In genomic region chr2:159615936-159616733, GRCh38 we compare ENCODE assay signal across 8 cellular contexts. TPM values are rescaled to one million over a fixed set of nuclear protein-coding genes. Genes with fewer than 3 reads are reported as not detected.
A peak's percentile ranks its signal among the peaks of the same experiment; 100 is the strongest.
DNase-seq lines count a peak whose midpoint lies in the region; ATAC-seq and TF ChIP-seq lines count a peak whose summit lies in the region.

BAZ2B (minus strand) TSS chr2:159616548; CDS start chr2:159478719, 137,829 bp downstream.

- H3K27ac Mint-ChIP-seq in endothelial cell (ENCODE audit: unreplicated experiment) = peak within 1 kb of the TSS; percentile 100
- peak within 1 kb of the TSS; percentile 87 for H3K27ac Mint-ChIP-seq in stimulated activated effector memory CD8-positive, alpha-beta T cell treated with anti-CD3 and anti-CD28 coated beads, Interleukin-12 subunit alpha, Interleukin-12 subunit beta, amount 100 ng/mL, for 72 hours

- peaks cover 9% of the 10 kb centered on the region for H3K36me3 Mint-ChIP-seq in endothelial cell (ENCODE audit: low read depth, unreplicated experiment)
- no peaks in the 10 kb centered on the region for H3K36me3 Mint-ChIP-seq in stimulated activated effector memory CD8-positive, alpha-beta T cell treated with anti-CD3 and anti-CD28 coated beads, Interleukin-12 subunit alpha, Interleukin-12 subunit beta, amount 100 ng/mL, for 72 hours

- H3K4me3 Mint-ChIP-seq in endothelial cell (ENCODE audit: unreplicated experiment) = peak within 1 kb of the TSS; percentile 100
- H3K4me3 Mint-ChIP-seq in stimulated activated effector memory CD8-positive, alpha-beta T cell treated with anti-CD3 and anti-CD28 coated beads, Interleukin-12 subunit alpha, Interleukin-12 subunit beta, amount 100 ng/mL, for 72 hours = peak within 1 kb of the TSS; percentile 83

- WGBS in lung, 2 donors = 0 to 1% methylated on average over 34 to 35 of the region's 35 CpGs

- peak within 1 kb of the TSS; percentile 92 to 99 for H3K27ac ChIP-seq in lung (ENCODE audit: low read depth in 1 of 2, low read length in 1 of 2)

- peak; percentile 66 for DNase-seq in AG20443 (ENCODE audit: low spot score)
- peak; percentile 38 for DNase-seq in NCI-H2171 (lab: John Stamatoyannopoulos, UW)
- peak; percentile 18 for DNase-seq in activated CD4-positive, alpha-beta T cell treated with anti-CD3 and anti-CD28 coated beads, Interleukin-2, amount 50 U/mL, for 1 hour
- DNase-seq in endothelial cell (ENCODE audit: low spot score) = peak; percentile 61
- peak; percentile 67 for DNase-seq in lung (ENCODE audit: low spot score)
- no peak for DNase-seq in stimulated activated effector memory CD8-positive, alpha-beta T cell treated with anti-CD3 and anti-CD28 coated beads, Interleukin-12 subunit alpha, Interleukin-12 subunit beta, amount 100 ng/mL, for 72 hours (ENCODE audit: low spot score in 2 of 2)

- H3K4me1 ChIP-seq in lung (ENCODE audit: control insufficient read depth in 2 of 2, insufficient read depth in 2 of 2, low read length in 2 of 2) = peaks cover 0 to 7% of the 10 kb centered on the region in 2 donors

- H3K36me3 ChIP-seq in lung (ENCODE audit: control insufficient read depth in 2 of 2, insufficient read depth in 2 of 2, low read length in 2 of 2) = no peaks in the 10 kb centered on the region

- no peaks in the 10 kb centered on the region for H3K9me3 Mint-ChIP-seq in endothelial cell (ENCODE audit: unreplicated experiment)
- no peaks in the 10 kb centered on the region for H3K9me3 Mint-ChIP-seq in stimulated activated effector memory CD8-positive, alpha-beta T cell treated with anti-CD3 and anti-CD28 coated beads, Interleukin-12 subunit alpha, Interleukin-12 subunit beta, amount 100 ng/mL, for 72 hours

- peaks cover 15% of the 10 kb centered on the region for H3K27me3 Mint-ChIP-seq in endothelial cell (ENCODE audit: unreplicated experiment)

- ATAC-seq in GM18511 (IDR thresholded peaks at IDR 0.05; ENCODE audit: unreplicated experiment) (peak; percentile 66), HG02973 (IDR thresholded peaks at IDR 0.05; ENCODE audit: unreplicated experiment) (peak; percentile 51), lung (ENCODE audit: insufficient read depth, low FRiP score) (peak; percentile 35)
- peak; percentile 78 for ATAC-seq in stimulated activated effector memory CD8-positive, alpha-beta T cell treated with anti-CD3 and anti-CD28 coated beads, Interleukin-12 subunit alpha, Interleukin-12 subunit beta, amount 100 ng/mL, for 72 hours

- no peaks in the 10 kb centered on the region for H3K9me3 ChIP-seq in lung (ENCODE audit: control insufficient read depth in 2 of 2, insufficient read depth in 1 of 2, low read length in 1 of 2)

- peak within 1 kb of the TSS; percentile 78 for H3K4me3 ChIP-seq in lung

- TF ChIP-seq CTCF in endothelial cell (IDR thresholded peaks at IDR 0.05; ENCODE audit: unreplicated experiment) = no peak
- TF ChIP-seq CTCF in lung (IDR thresholded peaks at IDR 0.05; ENCODE audit: control extremely low read depth, extremely low read depth) = no peak

- H3K27me3 ChIP-seq in lung (ENCODE audit: control insufficient read depth, insufficient read depth) = no peaks in the 10 kb centered on the region

- H3K4me1 Mint-ChIP-seq in endothelial cell (ENCODE audit: unreplicated experiment) = peaks cover 27% of the 10 kb centered on the region
- H3K4me1 Mint-ChIP-seq in stimulated activated effector memory CD8-positive, alpha-beta T cell treated with anti-CD3 and anti-CD28 coated beads, Interleukin-12 subunit alpha, Interleukin-12 subunit beta, amount 100 ng/mL, for 72 hours = peaks cover 6% of the 10 kb centered on the region

RNA-seq across cellular contexts. Expression of gene BAZ2B, which starts in this region (rescaled TPM):
- total RNA-seq in endothelial cell (ENCODE audit: unreplicated experiment) = 100 TPM
- 100 to 1,000 TPM in 1 of 2 donors, 10 to 100 TPM in 1; 60.3 to 266 TPM for total RNA-seq in lung
- polyA plus RNA-seq in lung = 10 to 100 TPM; 18.3 to 18.8 TPM

Comparison
In these comparisons a context has a peak if more than half of its experiments do, and no peak if none do; other contexts are left out.
1. DNase-seq: peak in AG20443 (single experiment), NCI-H2171 (single experiment), activated CD4-positive, alpha-beta T cell treated with anti-CD3 and anti-CD28 coated beads, Interleukin-2, amount 50 U/mL, for 1 hour (single experiment), endothelial cell (single experiment) and lung (single experiment); none in stimulated activated effector memory CD8-positive, alpha-beta T cell treated with anti-CD3 and anti-CD28 coated beads, Interleukin-12 subunit alpha, Interleukin-12 subunit beta, amount 100 ng/mL, for 72 hours (0 of 2).
2. Peak in every context shown above with its lines, with median percentiles within 50 percentile points of each other: ATAC-seq.